In genomic region chr1:25246600-25247023, GRCh38 we compare ENCODE assay signal across 8 cellular contexts. TPM values are rescaled to one million over a fixed set of nuclear protein-coding genes. Genes with fewer than 3 reads are reported as not detected.
DNase-seq lines count a peak whose midpoint lies in the region; TF ChIP-seq lines count a peak whose summit lies in the region.

No MANE protein-coding gene starts in this region.

- peaks cover 12% of the 10 kb centered on the region for H3K4me1 ChIP-seq in mucosa of stomach (ENCODE audit: control insufficient read depth, insufficient read depth, low read length)
- peaks cover 2% of the 10 kb centered on the region for H3K4me1 ChIP-seq in urinary bladder (ENCODE audit: insufficient read depth)

- peaks cover 14% of the 10 kb centered on the region for H3K27me3 Mint-ChIP-seq in HFFc6 (ENCODE audit: insufficient read depth)
- H3K27me3 Mint-ChIP-seq in dendritic cell treated with granulocyte-macrophage colony-stimulating factor and Interleukin-4, amounts not matched to agents 40 ng/mL and 50 ng/mL, for 4 days = no peaks in the 10 kb centered on the region

- intact Hi-C loops in dendritic cell treated with granulocyte-macrophage colony-stimulating factor and Interleukin-4, amounts not matched to agents 40 ng/mL and 50 ng/mL, for 4 days (cut with micrococcal nuclease) = loop anchor here (1.0 to 2.0 kb wide), 2 partner anchors 7 to 14 kb away; partner anchors contain the start of gene SYF2

- peaks cover 49% of the 10 kb centered on the region for H3K36me3 ChIP-seq in SK-N-MC (ENCODE audit: insufficient read depth, low read length)
- no peaks in the 10 kb centered on the region for H3K36me3 ChIP-seq in mucosa of stomach (ENCODE audit: control insufficient read depth, insufficient read depth, low read length)
- H3K36me3 ChIP-seq in urinary bladder (ENCODE audit: insufficient read depth) = peaks cover 4% of the 10 kb centered on the region

- H3K9me3 Mint-ChIP-seq in HFFc6 = peaks cover 16% of the 10 kb centered on the region
- no peaks in the 10 kb centered on the region for H3K9me3 Mint-ChIP-seq in dendritic cell treated with granulocyte-macrophage colony-stimulating factor and Interleukin-4, amounts not matched to agents 40 ng/mL and 50 ng/mL, for 4 days

- H3K36me3 Mint-ChIP-seq in HFFc6 (ENCODE audit: low read depth) = peaks cover 50% of the 10 kb centered on the region
- H3K36me3 Mint-ChIP-seq in dendritic cell treated with granulocyte-macrophage colony-stimulating factor and Interleukin-4, amounts not matched to agents 40 ng/mL and 50 ng/mL, for 4 days (ENCODE audit: low read depth) = peaks cover 63% of the 10 kb centered on the region

- peak overlapping the region; percentile 99 for H3K27ac Mint-ChIP-seq in HFFc6
- H3K27ac Mint-ChIP-seq in dendritic cell treated with granulocyte-macrophage colony-stimulating factor and Interleukin-4, amounts not matched to agents 40 ng/mL and 50 ng/mL, for 4 days = peak overlapping the region; percentile 97

- TF ChIP-seq CTCF in HFFc6 (IDR thresholded peaks at IDR 0.05) = no peak; the same call in 1 of the 2 replicates

- H3K27ac ChIP-seq in SK-N-MC (peak overlapping the region; percentile 93), urinary bladder (ENCODE audit: low read depth) (peak overlapping the region; percentile 61)

- peak overlapping the region; percentile 96 for H3K9ac ChIP-seq in SK-N-MC (ENCODE audit: insufficient read length)
- peak overlapping the region; percentile 100 for H3K9ac ChIP-seq in mucosa of stomach (ENCODE audit: low read length)

- peak; percentile 43 for DNase-seq in ELR (ENCODE audit: low read depth)
- no peak for DNase-seq in HFFc6
- no peak for DNase-seq in SK-N-MC (ENCODE audit: low read depth, low spot score)
- DNase-seq in occipital lobe (lab: John Stamatoyannopoulos, UW) = no peak
- DNase-seq in NCI-H2196 (lab: John Stamatoyannopoulos, UW; ENCODE audit: unreplicated experiment) = no peak

- no peaks in the 10 kb centered on the region for H3K9me3 ChIP-seq in SK-N-MC (ENCODE audit: low read depth, low read length)
- no peaks in the 10 kb centered on the region for H3K9me3 ChIP-seq in mucosa of stomach (ENCODE audit: control insufficient read depth, low read length)

- peak overlapping the region; percentile 98 for H3K4me3 Mint-ChIP-seq in HFFc6
- peak overlapping the region; percentile 96 for H3K4me3 Mint-ChIP-seq in dendritic cell treated with granulocyte-macrophage colony-stimulating factor and Interleukin-4, amounts not matched to agents 40 ng/mL and 50 ng/mL, for 4 days

- H3K4me1 Mint-ChIP-seq in HFFc6 (ENCODE audit: low read depth) = peaks cover 57% of the 10 kb centered on the region
- H3K4me1 Mint-ChIP-seq in dendritic cell treated with granulocyte-macrophage colony-stimulating factor and Interleukin-4, amounts not matched to agents 40 ng/mL and 50 ng/mL, for 4 days (ENCODE audit: low read depth) = peaks cover 48% of the 10 kb centered on the region

- H3K27me3 ChIP-seq in mucosa of stomach (ENCODE audit: control insufficient read depth, insufficient read depth, low read length) = no peaks in the 10 kb centered on the region

- peak overlapping the region; percentile 100 for H3K4me3 ChIP-seq in SK-N-MC
- H3K4me3 ChIP-seq in mucosa of stomach (ENCODE audit: low read length) = peak overlapping the region; percentile 92
- peak overlapping the region; percentile 81 for H3K4me3 ChIP-seq in urinary bladder (ENCODE audit: low read depth, low read length)

- WGBS in urinary bladder = under 1% methylated on average over 53 of the region's 53 CpGs

RNA-seq across cellular contexts. Expression of gene RSRP1, which starts 0.6 kb away (rescaled TPM):
- total RNA-seq in HFFc6 (2021; fragmentation: NEBNext Ultra II Directional; extraction: Animal tissue kit (Norgen Biotek cat#: 25700)) = 10 to 100 TPM; 63.4 to 85.2 (median 81.6) TPM
- total RNA-seq in urinary bladder = 126 TPM
- 69.6 TPM for polyA plus RNA-seq in urinary bladder
- 62.2 TPM for total RNA-seq in occipital lobe

RNA-seq across cellular contexts. Expression of gene SYF2, which starts 14.3 kb away (rescaled TPM):
- 10 to 100 TPM; 30.7 to 44.1 (median 34.4) TPM for total RNA-seq in HFFc6 (2021; fragmentation: NEBNext Ultra II Directional; extraction: Animal tissue kit (Norgen Biotek cat#: 25700))
- 54.7 TPM for total RNA-seq in urinary bladder
- 91.9 TPM for polyA plus RNA-seq in urinary bladder
- 33.4 TPM for total RNA-seq in occipital lobe

RNA-seq across cellular contexts. Expression of gene RHD, which starts 25.7 kb away (rescaled TPM):
- not detected for total RNA-seq in HFFc6 (2021; fragmentation: NEBNext Ultra II Directional; extraction: Animal tissue kit (Norgen Biotek cat#: 25700))
- total RNA-seq in urinary bladder = 0.69 TPM
- not detected for polyA plus RNA-seq in urinary bladder
- 0.16 TPM for total RNA-seq in occipital lobe
